26 cellular contexts compared by ENCODE assay signal in genomic region chr6:167244064-167244949, GRCh38. TPM values are rescaled to one million over a fixed set of nuclear protein-coding genes. Genes with fewer than 3 reads are reported as not detected.
DNase-seq lines count a peak whose midpoint lies in the region; TF ChIP-seq lines count a peak whose summit lies in the region.
"Had no signal": no experiment of that assay in that cellular context is flagged by ENCODE, and none has a peak within 500 bp of the region (broad histone marks: within the 10 kb centered on the region; RNA-seq: fewer than 3 reads in every experiment).

No MANE protein-coding gene starts in this region.

- H2AFZ ChIP-seq in MM.1S (ENCODE audit: low read length), result no peak overlapping the region

- no peaks in the 10 kb centered on the region for H4K20me1 ChIP-seq in MM.1S (ENCODE audit: insufficient read depth, low read length)

- no peak for TF ChIP-seq CTCF in MM.1S (IDR thresholded peaks at IDR 0.05; ENCODE audit: low read length)

- H3K27ac ChIP-seq in HUES64 (ENCODE audit: low read depth, low read length) (peak overlapping the region; percentile 84; the same call in 1 of the 2 replicates), caudate nucleus (ENCODE audit: low read depth, low read length) (peak overlapping the region; percentile 66), temporal lobe (ENCODE audit: low read depth, low read length) (peak overlapping the region; percentile 57), MM.1S (ENCODE audit: low read length) (no peak overlapping the region)
- H3K27ac ChIP-seq: adrenal gland, esophagus muscularis mucosa, gastroesophageal sphincter, pancreas, sigmoid colon, tibial artery had no signal

- DNase-seq in caudate nucleus (lab: John Stamatoyannopoulos, UW) (peak in 8 of 61 donors; percentile 3 to 84 (median 22)), left kidney (ENCODE audit: low read depth, low spot score) (peak; percentile 25), MM.1S (no peak)
- no peak for DNase-seq in stimulated activated CD4-positive, alpha-beta T cell treated with anti-CD3 and anti-CD28 coated beads, Interleukin-12 subunit alpha, Interleukin-12 subunit beta, amount 100 ng/mL, for 4 hours
- DNase-seq in activated T-cell treated with anti-CD3 and anti-CD28 coated beads, Interleukin-2, amount 50 U/mL, for 48 hours, result no peak
- DNase-seq: activated CD4-positive, alpha-beta T cell treated with anti-CD3 and anti-CD28 coated beads for 4 hours; activated CD8-positive, alpha-beta memory T cell treated with anti-CD3 and anti-CD28 coated beads, Interleukin-2, amount 10 ng/mL, durations not matched to agents 7 days and 5 days; activated gamma-delta T cell; adrenal gland; BE2C; effector CD4-positive, alpha-beta T cell; GF-D8; NCI-H187; NCI-H446; pancreas; sigmoid colon; stimulated activated naive CD4-positive, alpha-beta T cell; T1000; tibial artery had no signal

- H3K4me1 ChIP-seq in HUES64 (ENCODE audit: insufficient read depth, low read length) (peaks cover 50% of the 10 kb centered on the region), MM.1S (ENCODE audit: low read length) (no peaks in the 10 kb centered on the region)
- H3K4me1 ChIP-seq: adrenal gland, esophagus muscularis mucosa, pancreas, sigmoid colon, tibial artery had no signal

- H3K4me2 ChIP-seq in MM.1S (ENCODE audit: low read depth, low read length), result no peak overlapping the region

- H3K36me3 ChIP-seq in HUES64 (ENCODE audit: insufficient read depth, low read length) (peaks cover 3% of the 10 kb centered on the region; the same call in 1 of the 2 replicates), MM.1S (replicated peaks; ENCODE audit: insufficient read depth, low read length) (no peaks in the 10 kb centered on the region)
- H3K36me3 ChIP-seq: adrenal gland, BE2C, esophagus muscularis mucosa, gastroesophageal sphincter, HAP-1, pancreas, sigmoid colon, tibial artery had no signal

- H3K9me2 ChIP-seq in MM.1S (replicated peaks; ENCODE audit: insufficient read depth, low read length), result no peaks in the 10 kb centered on the region

- H3F3A ChIP-seq in MM.1S (ENCODE audit: insufficient read depth, low read length), result no peaks in the 10 kb centered on the region

- H3K9ac ChIP-seq in HUES64 (ENCODE audit: low read depth, low read length) (peak overlapping the region; percentile 8), MM.1S (ENCODE audit: low read length) (no peak overlapping the region)

- H3K79me2 ChIP-seq in MM.1S (ENCODE audit: low read length), result no peaks in the 10 kb centered on the region

- 36% methylated on average over 11 of the region's 11 CpGs for WGBS in HUES64

- no peak overlapping the region for H3K4me3 ChIP-seq in HUES64 (ENCODE audit: low read length)
- no peak overlapping the region for H3K4me3 ChIP-seq in MM.1S (ENCODE audit: low read length)
- H3K4me3 ChIP-seq: adrenal gland, esophagus muscularis mucosa, gastroesophageal sphincter, HAP-1, pancreas, sigmoid colon, tibial artery had no signal

- H3K9me3 ChIP-seq in HUES64 (ENCODE audit: insufficient read depth, low read depth, low read length) (no peaks in the 10 kb centered on the region), MM.1S (replicated peaks; ENCODE audit: insufficient read depth, low read length) (no peaks in the 10 kb centered on the region)
- H3K9me3 ChIP-seq: adrenal gland, BE2C, esophagus muscularis mucosa, gastroesophageal sphincter, HAP-1, pancreas, sigmoid colon, tibial artery had no signal

- H3K27me3 ChIP-seq in HUES64 (ENCODE audit: insufficient read depth, low read length), result no peaks in the 10 kb centered on the region
- H3K27me3 ChIP-seq in MM.1S (replicated peaks; ENCODE audit: insufficient read depth, low read length), result no peaks in the 10 kb centered on the region
- H3K27me3 ChIP-seq: adrenal gland, BE2C, pancreas, sigmoid colon had no signal

RNA-seq across cellular contexts. Expression of gene UNC93A, which starts 46.8 kb away (rescaled TPM):
- 0.25 TPM for polyA plus RNA-seq in HUES64 (2013, experiment 1 of 2)
- polyA plus RNA-seq in HUES64 (2013, experiment 2 of 2), result 0.57 TPM
- not detected for total RNA-seq in temporal lobe
- total RNA-seq: activated CD8-positive, alpha-beta memory T cell treated with anti-CD3 and anti-CD28 coated beads, Interleukin-2, amount 10 ng/mL, durations not matched to agents 7 days and 5 days; adrenal gland; cardiac septum; esophagus muscularis mucosa; gastroesophageal sphincter; pancreas; RPMI7951; sigmoid colon had no signal
- polyA plus RNA-seq: adrenal gland, pancreas had no signal
